10 cellular contexts compared by ENCODE assay signal in genomic region chr19:51439021-51439465, GRCh38. TPM values are rescaled to one million over a fixed set of nuclear protein-coding genes. Genes with fewer than 3 reads are reported as not detected.
DNase-seq lines count a peak whose midpoint lies in the region; ATAC-seq and TF ChIP-seq lines count a peak whose summit lies in the region.
"Had no signal": no experiment of that assay in that cellular context is flagged by ENCODE, and none has a peak within 500 bp of the region (broad histone marks: within the 10 kb centered on the region; RNA-seq: fewer than 3 reads in every experiment).

No MANE protein-coding gene starts in this region.

- no peaks in the 10 kb centered on the region for H3K79me2 ChIP-seq in H9 (ENCODE audit: insufficient read depth, low read length)

- H3K27me3 ChIP-seq in H9 (ENCODE audit: insufficient read depth, low read length) (no peaks in the 10 kb centered on the region), testis (no peaks in the 10 kb centered on the region)

- no peak overlapping the region for H3K4me3 ChIP-seq in testis

- no peak overlapping the region for H3K27ac ChIP-seq in H9 (ENCODE audit: insufficient read length, low read depth, low read length)
- H3K27ac ChIP-seq in testis: no peak overlapping the region

- H2BK120ac ChIP-seq in H9 (ENCODE audit: low read depth, low read length, poor library complexity, severe bottlenecking): no peak overlapping the region

- no peak overlapping the region for H3K9ac ChIP-seq in H9 (ENCODE audit: extremely low read depth, insufficient read length, low read length)

- no peak overlapping the region for H2BK5ac ChIP-seq in H9 (ENCODE audit: insufficient read length, low read length)

- no CpG with 5 or more reads among the region's 5 CpGs for WGBS in H9 (ENCODE audit: extremely low coverage, insufficient read length, low lambda C conversion rate)
- WGBS in testis, 2 donors: 51 to 66% methylated on average over 3 to 5 of the region's 5 CpGs

- H3K27me3 Mint-ChIP-seq in H9 (ENCODE audit: low read depth): peaks cover 55% of the 10 kb centered on the region
- H3K27me3 Mint-ChIP-seq in activated T-cell treated with anti-CD3 and anti-CD28 coated beads, Interleukin-2, amount 50 U/mL, for 72 hours (ENCODE audit: low read depth): peaks cover 7% of the 10 kb centered on the region

- H3K23me2 ChIP-seq in H9 (ENCODE audit: insufficient read length, low read depth, low read length, poor library complexity, severe bottlenecking): no peaks in the 10 kb centered on the region

- TF ChIP-seq POLR2A in testis (IDR thresholded peaks at IDR 0.05): no peak

- no peak for ATAC-seq in activated T-cell treated with anti-CD3 and anti-CD28 coated beads, Interleukin-2, amount 50 U/mL, for 72 hours (replicated peaks in 1 of 2)
- ATAC-seq in left lobe of liver (peak; percentile 57), GM21381 (IDR thresholded peaks at IDR 0.05; ENCODE audit: unreplicated experiment) (no peak)

- no peak overlapping the region for H2AK5ac ChIP-seq in H9 (ENCODE audit: insufficient read length, low read length)

- intact Hi-C loops in testis (cut with DNase I; ENCODE audit: low total_unique reads): no loop called here

- peaks cover 2 to 10% of the 10 kb centered on the region in 2 experiments; a peak in 2 of 4 replicates for H3K4me1 Mint-ChIP-seq in H9
- peaks cover 60% of the 10 kb centered on the region for H3K4me1 Mint-ChIP-seq in activated T-cell treated with anti-CD3 and anti-CD28 coated beads, Interleukin-2, amount 50 U/mL, for 72 hours (ENCODE audit: low read depth)

- H4K91ac ChIP-seq in H9 (ENCODE audit: insufficient read length, low read depth, low read length): no peak overlapping the region

- H3K56ac ChIP-seq in H9 (ENCODE audit: insufficient read length, low read depth, low read length): no peak overlapping the region

- peak; percentile 53 for DNase-seq in CD1c-positive myeloid dendritic cell (ENCODE audit: extremely low spot score)
- DNase-seq in H9: peak; percentile 40
- DNase-seq in activated T-cell treated with anti-CD3 and anti-CD28 coated beads, Interleukin-2, amount 50 U/mL, for 72 hours: peak; percentile 47 to 65
- no peak for DNase-seq in left lobe of liver (ENCODE audit: low spot score)
- no peak for DNase-seq in ureter (ENCODE audit: low spot score)
- no peak for DNase-seq in NCI-H510A (lab: John Stamatoyannopoulos, UW)
- no peak for DNase-seq in testis

- TF ChIP-seq CTCF in H9 (conservative IDR thresholded peaks at IDR 0.05): peak; percentile 64; the same call in 2 of the 3 replicates
- no peak for TF ChIP-seq CTCF in testis (IDR thresholded peaks at IDR 0.05)

- no peaks in the 10 kb centered on the region for H3K36me3 Mint-ChIP-seq in H9 (ENCODE audit: insufficient read depth in 1 of 3, low read depth in 3 of 3)
- H3K36me3 Mint-ChIP-seq in activated T-cell treated with anti-CD3 and anti-CD28 coated beads, Interleukin-2, amount 50 U/mL, for 72 hours (ENCODE audit: insufficient read depth in 2 of 2): peaks cover 4 to 12% of the 10 kb centered on the region in 2 donors

- H3K18ac ChIP-seq in H9 (ENCODE audit: insufficient read length, low read depth, low read length): no peak overlapping the region

- no peak overlapping the region for H3K27ac Mint-ChIP-seq in H9
- no peak overlapping the region for H3K27ac Mint-ChIP-seq in activated T-cell treated with anti-CD3 and anti-CD28 coated beads, Interleukin-2, amount 50 U/mL, for 72 hours

- no peak overlapping the region for H2BK12ac ChIP-seq in H9 (ENCODE audit: insufficient read length, low read depth, low read length)

- no peak overlapping the region for H3K4ac ChIP-seq in H9 (ENCODE audit: low read depth, low read length)

- no peaks in the 10 kb centered on the region for H3K36me3 ChIP-seq in testis (ENCODE audit: low read depth, missing control alignments)

- H3K79me1 ChIP-seq in H9 (ENCODE audit: insufficient read depth, low read depth, low read length, poor library complexity, severe bottlenecking): no peaks in the 10 kb centered on the region

- H4K8ac ChIP-seq in H9 (replicated peaks; ENCODE audit: insufficient read length, low read depth, low read length): no peak overlapping the region

- peaks cover 0 to 28% of the 10 kb centered on the region in 2 experiments; a peak in 2 of 5 replicates for H3K9me3 Mint-ChIP-seq in H9
- H3K9me3 Mint-ChIP-seq in activated T-cell treated with anti-CD3 and anti-CD28 coated beads, Interleukin-2, amount 50 U/mL, for 72 hours: no peaks in the 10 kb centered on the region

- H4K5ac ChIP-seq in H9 (ENCODE audit: insufficient read length, low read depth, low read length): no peak overlapping the region

- H3K14ac ChIP-seq in H9 (ENCODE audit: insufficient read depth, low read length): no peak overlapping the region

- H2AFZ ChIP-seq in H9 (ENCODE audit: low read length): no peak overlapping the region

- H3T11ph ChIP-seq in H9 (ENCODE audit: low read length): no peak overlapping the region

- H4K20me1 ChIP-seq in H9 (ENCODE audit: control insufficient read depth, insufficient read depth, insufficient read length): no peaks in the 10 kb centered on the region

- no peak overlapping the region for H2BK15ac ChIP-seq in H9 (ENCODE audit: low read depth, low read length)

- no peak overlapping the region for H3K23ac ChIP-seq in H9 (ENCODE audit: insufficient read length, low read depth, low read length)

- no peak overlapping the region for H2BK20ac ChIP-seq in H9 (ENCODE audit: low read depth, low read length, poor library complexity, severe bottlenecking)

- no peaks in the 10 kb centered on the region for H3K4me1 ChIP-seq in H9 (ENCODE audit: insufficient read depth, low read length)
- peaks cover 9% of the 10 kb centered on the region for H3K4me1 ChIP-seq in testis

- H3K4me2 ChIP-seq in H9 (ENCODE audit: insufficient read depth, insufficient read length, low read length): no peak overlapping the region

- no peak overlapping the region for H3K4me3 Mint-ChIP-seq in H9
- H3K4me3 Mint-ChIP-seq in activated T-cell treated with anti-CD3 and anti-CD28 coated beads, Interleukin-2, amount 50 U/mL, for 72 hours: no peak overlapping the region

- H3K9me3 ChIP-seq in H9 (ENCODE audit: control insufficient read depth, low read depth, low read length): no peaks in the 10 kb centered on the region
- H3K9me3 ChIP-seq in testis: no peaks in the 10 kb centered on the region

RNA-seq across cellular contexts. Expression of gene SIGLEC8, which starts 19.2 kb away (rescaled TPM):
- total RNA-seq in H9 (2021) (not detected in 2 replicates), left lobe of liver (1.1 TPM), ureter (6.3 TPM), testis (1 to 10 TPM in 1 of 2 donors, under 1 TPM in 1; 0.31 to 3.1 TPM)
- total RNA-seq in activated T-cell treated with anti-CD3 and anti-CD28 coated beads, Interleukin-2, amount 50 U/mL, for 72 hours: not detected
- 0.61 TPM for polyA plus RNA-seq in testis (ENCODE audit: insufficient read depth, low read depth, low replicate concordance)
- total RNA-seq: NCI-H460 had no signal

RNA-seq across cellular contexts. Expression of gene SIGLEC10, which starts 21.6 kb away (rescaled TPM):
- total RNA-seq in H9 (2021) (not detected in 2 replicates), left lobe of liver (3.2 TPM), ureter (14.0 TPM), testis (1 to 10 TPM in 1 of 2 donors, under 1 TPM in 1; 0.87 to 2.2 TPM)
- total RNA-seq in activated T-cell treated with anti-CD3 and anti-CD28 coated beads, Interleukin-2, amount 50 U/mL, for 72 hours: 1 to 10 TPM in 1 of 2 donors, under 1 TPM in 1; 0.38 to 1.4 TPM
- polyA plus RNA-seq in testis (ENCODE audit: insufficient read depth, low read depth, low replicate concordance): 2.3 TPM
- total RNA-seq: NCI-H460 had no signal

RNA-seq across cellular contexts. Expression of gene CEACAM18, which starts 39.3 kb away (rescaled TPM):
- total RNA-seq in H9 (2021) (not detected in 2 replicates), left lobe of liver (not detected), ureter (not detected), testis (not detected)
- total RNA-seq in activated T-cell treated with anti-CD3 and anti-CD28 coated beads, Interleukin-2, amount 50 U/mL, for 72 hours: not detected
- polyA plus RNA-seq in testis (ENCODE audit: insufficient read depth, low read depth, low replicate concordance): not detected
- total RNA-seq: NCI-H460 had no signal
- polyA plus RNA-seq: adipose tissue had no signal

RNA-seq across cellular contexts. Expression of gene C19orf84, which starts 48.7 kb away (rescaled TPM):
- total RNA-seq in H9 (2021): 4.1 and 4.8 TPM in 2 replicates
- total RNA-seq in activated T-cell treated with anti-CD3 and anti-CD28 coated beads, Interleukin-2, amount 50 U/mL, for 72 hours: under 1 TPM; 0.23 to 0.26 TPM
- not detected for total RNA-seq in left lobe of liver
- total RNA-seq in ureter: not detected
- 10 to 100 TPM; 23.1 to 31.2 TPM for total RNA-seq in testis
- 38.8 TPM for polyA plus RNA-seq in testis (ENCODE audit: insufficient read depth, low read depth, low replicate concordance)
- total RNA-seq: NCI-H460 had no signal

RNA-seq across cellular contexts. Expression of gene LIM2, which starts 51.3 kb away (rescaled TPM):
- total RNA-seq in H9 (2021): not detected in 2 replicates
- total RNA-seq in activated T-cell treated with anti-CD3 and anti-CD28 coated beads, Interleukin-2, amount 50 U/mL, for 72 hours: 1 to 10 TPM; 1.0 to 2.0 TPM
- total RNA-seq in left lobe of liver: not detected
- total RNA-seq in ureter: not detected
- under 1 TPM in 1 of 2 donors, not detected in 1; 0.31 TPM for total RNA-seq in testis
- 0.91 TPM for polyA plus RNA-seq in testis (ENCODE audit: insufficient read depth, low read depth, low replicate concordance)
- total RNA-seq: NCI-H460 had no signal
- polyA plus RNA-seq: adipose tissue had no signal

Comparison
In these comparisons a context has a peak if more than half of its experiments do, and no peak if none do; other contexts are left out.
1. DNase-seq: peak in CD1c-positive myeloid dendritic cell (single experiment), H9 (single experiment) and activated T-cell treated with anti-CD3 and anti-CD28 coated beads, Interleukin-2, amount 50 U/mL, for 72 hours (2 of 2); none in left lobe of liver (single experiment), ureter (single experiment), NCI-H510A (single experiment) and testis (single experiment).